In genomic region chr12:71731439-71732356, GRCh38 we compare ENCODE assay signal across 1 cellular context.
TF ChIP-seq lines count a peak whose summit lies in the region.

No MANE protein-coding gene starts in this region.

TF ChIP-seq in HepG2, 621 proteins besides CTCF, POLR2A, EP300 and RAD21 (continued from another document and continues in another):
- TF ChIP-seq ZNF687 (CRISPR knock-in tag; IDR thresholded peaks at IDR 0.05) (peak; percentile 87), ELF3 (CRISPR knock-in tag; IDR thresholded peaks at IDR 0.05) (0 out of 2 replicates have a peak, but pooled peaks have one; percentile 32), PAWR (CRISPR knock-in tag; IDR thresholded peaks at IDR 0.05; ENCODE audit: borderline replicate concordance) (no peak), TCF7L2 (IDR thresholded peaks at IDR 0.05; ENCODE audit: low read depth, low read length) (no peak), SCMH1 (CRISPR knock-in tag; IDR thresholded peaks at IDR 0.05; ENCODE audit: borderline replicate concordance) (no peak), ZNF205 (CRISPR knock-in tag; IDR thresholded peaks at IDR 0.05) (no peak), ZZZ3 (CRISPR knock-in tag; IDR thresholded peaks at IDR 0.05; ENCODE audit: borderline replicate concordance) (no peak; the same call in 1 of the 2 replicates), ZNF552 (CRISPR knock-in tag; IDR thresholded peaks at IDR 0.05; ENCODE audit: borderline replicate concordance) (no peak), FOXK2 (IDR thresholded peaks at IDR 0.05) (no peak), ZBTB2 (CRISPR knock-in tag; IDR thresholded peaks at IDR 0.05; ENCODE audit: low read depth) (no peak), ZNF770 (CRISPR knock-in tag; IDR thresholded peaks at IDR 0.05) (peak; percentile 23; the same call in 1 of the 2 replicates), ZNF607 (CRISPR knock-in tag; IDR thresholded peaks at IDR 0.05; ENCODE audit: borderline replicate concordance) (no peak), SP140L (CRISPR knock-in tag; IDR thresholded peaks at IDR 0.05; ENCODE audit: borderline replicate concordance) (no peak), GATAD2A (CRISPR knock-in tag; IDR thresholded peaks at IDR 0.05) (0 out of 2 replicates have a peak, but pooled peaks have one; percentile 32), HIVEP1 (CRISPR knock-in tag; IDR thresholded peaks at IDR 0.05) (peak; percentile 54; the same call in 1 of the 2 replicates), ZNF674 (CRISPR knock-in tag; IDR thresholded peaks at IDR 0.05; ENCODE audit: low read depth) (no peak), CERS6 (CRISPR knock-in tag; IDR thresholded peaks at IDR 0.05) (no peak), ZNF547 (CRISPR knock-in tag; IDR thresholded peaks at IDR 0.05) (no peak), ZNF784 (CRISPR knock-in tag; IDR thresholded peaks at IDR 0.05; ENCODE audit: borderline replicate concordance) (no peak; the same call in 1 of the 2 replicates), AGO2 (optimal IDR thresholded peaks at IDR 0.05; ENCODE audit: low read depth, low read length) (no peak), ZNF329 (CRISPR knock-in tag; IDR thresholded peaks at IDR 0.05; ENCODE audit: low read depth) (no peak), MED1 (CRISPR knock-in tag; IDR thresholded peaks at IDR 0.05) (no peak), ZNF772 (CRISPR knock-in tag; IDR thresholded peaks at IDR 0.05) (0 out of 2 replicates have a peak, but pooled peaks have one; percentile 66), ZBTB39 (CRISPR knock-in tag; IDR thresholded peaks at IDR 0.05) (no peak), PHF5A (CRISPR knock-in tag; IDR thresholded peaks at IDR 0.05; ENCODE audit: low read depth, unreplicated experiment) (no peak), TAF1 (CRISPR knock-in tag; IDR thresholded peaks at IDR 0.05) (0 out of 2 replicates have a peak, but pooled peaks have one; percentile 43), BCLAF1 (IDR thresholded peaks at IDR 0.05) (no peak), ZNF543 (CRISPR knock-in tag; IDR thresholded peaks at IDR 0.05) (no peak), FOXM1 (CRISPR knock-in tag; IDR thresholded peaks at IDR 0.05) (no peak), BCL6 (CRISPR knock-in tag; IDR thresholded peaks at IDR 0.05) (no peak), NCOR1 (IDR thresholded peaks at IDR 0.05; ENCODE audit: borderline replicate concordance, low read length) (no peak), KLF15 (CRISPR knock-in tag; IDR thresholded peaks at IDR 0.05; ENCODE audit: borderline replicate concordance) (no peak), MAZ (IDR thresholded peaks at IDR 0.05; ENCODE audit: borderline replicate concordance, low read depth, low read length) (no peak), MAZ (CRISPR knock-in tag; IDR thresholded peaks at IDR 0.05; ENCODE audit: low read depth) (0 out of 2 replicates have a peak, but pooled peaks have one; percentile 48), THAP7 (CRISPR knock-in tag; IDR thresholded peaks at IDR 0.05) (no peak), PHF21A (CRISPR knock-in tag; IDR thresholded peaks at IDR 0.05) (no peak), ZNF350 (CRISPR knock-in tag; IDR thresholded peaks at IDR 0.05; ENCODE audit: borderline replicate concordance, low read depth) (peak; percentile 62; the same call in 1 of the 2 replicates), MEF2D (CRISPR knock-in tag; IDR thresholded peaks at IDR 0.05) (0 out of 2 replicates have a peak, but pooled peaks have one; percentile 11), CBFB (CRISPR knock-in tag; IDR thresholded peaks at IDR 0.05) (0 out of 2 replicates have a peak, but pooled peaks have one; percentile 24), SP4 (CRISPR knock-in tag; IDR thresholded peaks at IDR 0.05) (peak; percentile 17; the same call in 1 of the 2 replicates), GATAD1 (CRISPR knock-in tag; IDR thresholded peaks at IDR 0.05) (no peak), JUN (CRISPR knock-in tag; IDR thresholded peaks at IDR 0.05) (no peak), HBP1 (CRISPR knock-in tag; IDR thresholded peaks at IDR 0.05; ENCODE audit: low read depth) (no peak)
